33 cellular contexts compared by ENCODE assay signal in genomic region chr16:28003923-28004322, GRCh38. TPM values are rescaled to one million over a fixed set of nuclear protein-coding genes. Genes with fewer than 3 reads are reported as not detected.
"Had no signal": no experiment of that assay in that cellular context is flagged by ENCODE, and none has a peak within 500 bp of the region (broad histone marks: within the 10 kb centered on the region; RNA-seq: fewer than 3 reads in every experiment).

No MANE protein-coding gene starts in this region.

- H3K4me1 Mint-ChIP-seq: activated CD4-positive, alpha-beta T cell treated with anti-CD3 and anti-CD28 coated beads for 36 hours; memory B cell; natural killer cell; T-cell had no signal

- H3K4me3 Mint-ChIP-seq: activated CD4-positive, alpha-beta T cell treated with anti-CD3 and anti-CD28 coated beads for 36 hours; activated CD8-positive, alpha-beta memory T cell treated with anti-CD3 and anti-CD28 coated beads, Interleukin-2, amount 10 ng/mL, durations not matched to agents 7 days and 5 days; activated CD8-positive, alpha-beta T cell treated with anti-CD3 and anti-CD28 coated beads, Interleukin-2, amount 10 ng/mL, durations not matched to agents 7 days and 5 days; activated naive CD8-positive, alpha-beta T cell; memory B cell; natural killer cell; T-cell had no signal

- H3K4me3 ChIP-seq: body of pancreas, coronary artery, dorsolateral prefrontal cortex, gastroesophageal sphincter, hepatocyte, sigmoid colon, smooth muscle cell, suprapubic skin, tibial artery had no signal

- H3K36me3 Mint-ChIP-seq: activated CD8-positive, alpha-beta memory T cell treated with anti-CD3 and anti-CD28 coated beads, Interleukin-2, amount 10 ng/mL, durations not matched to agents 7 days and 5 days; activated naive CD8-positive, alpha-beta T cell; memory B cell; natural killer cell; T-cell had no signal

- H3K4me1 ChIP-seq: body of pancreas, gastroesophageal sphincter, sigmoid colon, suprapubic skin, tibial artery had no signal

- H3K9me3 ChIP-seq: body of pancreas, neutrophil, sigmoid colon, suprapubic skin, tibial artery had no signal

- H3K27ac Mint-ChIP-seq: activated CD4-positive, alpha-beta T cell treated with anti-CD3 and anti-CD28 coated beads for 36 hours; activated CD8-positive, alpha-beta memory T cell treated with anti-CD3 and anti-CD28 coated beads, Interleukin-2, amount 10 ng/mL, durations not matched to agents 7 days and 5 days; activated CD8-positive, alpha-beta T cell treated with anti-CD3 and anti-CD28 coated beads, Interleukin-2, amount 10 ng/mL, durations not matched to agents 7 days and 5 days; activated naive CD8-positive, alpha-beta T cell; memory B cell; natural killer cell; progenitor cell of endocrine pancreas; T-cell had no signal

- H3K27me3 ChIP-seq: body of pancreas, hepatocyte, sigmoid colon, tibial artery had no signal

- H3K27ac ChIP-seq: body of pancreas, coronary artery, gastroesophageal sphincter, hepatocyte, neutrophil, sigmoid colon, suprapubic skin, tibial artery had no signal

- H3K9me3 Mint-ChIP-seq: memory B cell, natural killer cell, T-cell had no signal

- DNase-seq: activated CD4-positive, alpha-beta T cell treated with anti-CD3 and anti-CD28 coated beads for 36 hours; activated CD4-positive, CD25-positive, alpha-beta regulatory T cell; activated CD8-positive, alpha-beta memory T cell treated with anti-CD3 and anti-CD28 coated beads, Interleukin-2, amount 10 ng/mL, durations not matched to agents 7 days and 5 days; activated CD8-positive, alpha-beta T cell treated with anti-CD3 and anti-CD28 coated beads, Interleukin-2, amount 10 ng/mL, durations not matched to agents 7 days and 5 days; activated naive CD4-positive, alpha-beta T cell treated with Interleukin-2 at 50 U/mL for 16 hours; activated T-cell treated with anti-CD3 and anti-CD28 coated beads, Interleukin-2, amount 50 U/mL, for 48 hours; body of pancreas; cerebellar nuclear complex; effector memory CD4-positive, alpha-beta T cell; islet precursor cell; midbrain; natural killer cell; sigmoid colon; stimulated activated CD4-positive, alpha-beta T cell treated with anti-CD3 and anti-CD28 coated beads, Interleukin-15, amount 100 ng/mL, for 24 hours; stimulated activated CD4-positive, alpha-beta T cell treated with anti-CD3 and anti-CD28 coated beads, Interleukin-2, amount 100 ng/mL, for 24 hours; stimulated activated naive CD4-positive, alpha-beta T cell; T-cell; tibial artery had no signal

- ATAC-seq: activated CD4-positive, alpha-beta T cell treated with anti-CD3 and anti-CD28 coated beads for 36 hours; activated CD8-positive, alpha-beta memory T cell treated with anti-CD3 and anti-CD28 coated beads, Interleukin-2, amount 10 ng/mL, durations not matched to agents 7 days and 5 days; activated CD8-positive, alpha-beta T cell treated with anti-CD3 and anti-CD28 coated beads, Interleukin-2, amount 10 ng/mL, durations not matched to agents 7 days and 5 days; body of pancreas; gastroesophageal sphincter; natural killer cell; T-cell had no signal

- H3K36me3 ChIP-seq: gastroesophageal sphincter, neutrophil, sigmoid colon, suprapubic skin, tibial artery had no signal

RNA-seq across cellular contexts. Expression of gene GSG1L, which starts 59.6 kb away (rescaled TPM):
- total RNA-seq: activated CD4-positive, alpha-beta T cell treated with anti-CD3 and anti-CD28 coated beads for 36 hours; activated CD8-positive, alpha-beta memory T cell treated with anti-CD3 and anti-CD28 coated beads, Interleukin-2, amount 10 ng/mL, durations not matched to agents 7 days and 5 days; body of pancreas; epithelial cell of proximal tubule; fibroblast of lung; fibroblast of villous mesenchyme; hepatocyte; osteocyte; renal cortical epithelial cell; T-cell had no signal
